Comparison of ENCODE assay signal across 19 cellular contexts in the genomic region with DNA sequence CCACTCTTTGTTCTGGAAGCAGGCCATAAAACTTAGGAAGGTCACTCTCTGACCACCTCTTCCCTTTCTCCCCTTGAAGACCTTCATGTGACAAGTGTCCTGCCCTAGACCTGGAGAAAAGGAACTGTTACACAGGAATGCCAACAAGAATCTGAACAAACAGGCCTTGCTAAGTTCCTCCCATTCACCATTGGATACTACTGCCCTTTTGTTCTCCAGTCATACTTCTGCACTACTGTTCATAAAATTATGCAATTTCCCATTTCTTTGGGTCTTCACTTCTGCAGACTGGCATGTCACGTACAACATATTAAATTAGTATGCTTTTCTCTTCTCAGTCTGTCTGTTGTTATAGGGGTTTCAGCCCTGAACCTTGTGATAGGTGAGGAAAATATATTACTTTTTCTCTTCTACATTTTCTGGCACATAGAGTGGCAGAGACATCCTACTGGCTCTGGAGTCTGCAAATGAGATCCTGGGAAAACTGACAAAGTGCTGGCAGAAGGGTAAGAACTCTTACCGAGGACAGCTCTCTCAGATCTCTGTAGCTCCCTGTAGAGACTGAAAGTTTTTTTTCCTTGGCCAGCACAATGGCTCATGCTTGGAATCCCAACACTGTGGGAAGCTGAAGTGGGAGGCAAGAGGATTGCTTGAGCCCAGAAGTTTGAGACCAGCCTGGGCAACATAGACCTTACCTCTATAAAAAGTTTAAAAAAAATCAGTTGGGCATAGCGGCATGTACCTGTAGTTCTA.
DNase-seq lines count a peak whose midpoint lies in the region; ATAC-seq and TF ChIP-seq lines count a peak whose summit lies in the region.
"Had no signal": no experiment of that assay in that cellular context is flagged by ENCODE, and none has a peak within 500 bp of the region (broad histone marks: within the 10 kb centered on the region; RNA-seq: fewer than 3 reads in every experiment).

No MANE protein-coding gene starts in this region.

- peaks cover 4% of the 10 kb centered on the region for H3K4me1 Mint-ChIP-seq in neural progenitor cell
- no peaks in the 10 kb centered on the region for H3K4me1 Mint-ChIP-seq in MCF 10A (ENCODE audit: insufficient read depth, unreplicated experiment)

- no peaks in the 10 kb centered on the region for H3K9me3 ChIP-seq in neural progenitor cell (ENCODE audit: low read depth)
- H3K9me3 ChIP-seq: BE2C, SK-N-SH had no signal

- H3K4me2 ChIP-seq in neural progenitor cell = no peak overlapping the region
- H3K4me2 ChIP-seq: SK-N-SH had no signal

- no peak overlapping the region for H3K4me3 Mint-ChIP-seq in neural progenitor cell
- no peak overlapping the region for H3K4me3 Mint-ChIP-seq in MCF 10A (ENCODE audit: unreplicated experiment)
- H3K4me3 Mint-ChIP-seq: CD4-positive, alpha-beta T cell had no signal

- H3K36me3 ChIP-seq in neural progenitor cell = no peaks in the 10 kb centered on the region
- H3K36me3 ChIP-seq: BE2C had no signal

- no peaks in the 10 kb centered on the region for H3F3A ChIP-seq in neural progenitor cell (ENCODE audit: low read depth)

- no peak overlapping the region for H2AFZ ChIP-seq in neural progenitor cell (replicated peaks)

- H3K9me3 Mint-ChIP-seq in neural progenitor cell = peaks cover 24% of the 10 kb centered on the region
- H3K9me3 Mint-ChIP-seq in activated naive CD4-positive, alpha-beta T cell treated with anti-CD3 and anti-CD28 coated beads, Interleukin-2, amount 50 U/mL, for 72 hours = peaks cover 11 to 12% of the 10 kb centered on the region in 2 donors
- peaks cover 12% of the 10 kb centered on the region for H3K9me3 Mint-ChIP-seq in MCF 10A (ENCODE audit: unreplicated experiment)

- H3K27ac Mint-ChIP-seq in neural progenitor cell (peak overlapping the region; percentile 62), MCF 10A (ENCODE audit: low read depth, unreplicated experiment) (no peak overlapping the region)
- no peak overlapping the region for H3K27ac Mint-ChIP-seq in activated naive CD4-positive, alpha-beta T cell treated with anti-CD3 and anti-CD28 coated beads, Interleukin-2, amount 50 U/mL, for 72 hours
- H3K27ac Mint-ChIP-seq: CD4-positive, alpha-beta T cell had no signal

- POLR2A ChIA-PET in MCF 10A (lab: Yijun Ruan, JAX) = interaction anchor here (0.6 to 0.7 kb wide), 2 partner anchors 43 to 45 kb away, joined by 3 to 4 read pairs; no protein-coding TSS in a partner anchor

- no peak for ATAC-seq in activated naive CD4-positive, alpha-beta T cell treated with anti-CD3 and anti-CD28 coated beads, Interleukin-2, amount 50 U/mL, for 72 hours

- H3K79me2 ChIP-seq in neural progenitor cell (ENCODE audit: low read depth) = no peaks in the 10 kb centered on the region

- H4K20me1 ChIP-seq in neural progenitor cell (ENCODE audit: low read depth) = no peaks in the 10 kb centered on the region

- H3K27ac ChIP-seq in neural progenitor cell = no peak overlapping the region

- no TSS peak for BruUV-seq in MCF 10A (replicated peaks; lab: Mats Ljungman, UMichigan)

- peaks cover 5% of the 10 kb centered on the region for H3K36me3 Mint-ChIP-seq in neural progenitor cell
- H3K36me3 Mint-ChIP-seq in activated naive CD4-positive, alpha-beta T cell treated with anti-CD3 and anti-CD28 coated beads, Interleukin-2, amount 50 U/mL, for 72 hours = no peaks in the 10 kb centered on the region
- H3K36me3 Mint-ChIP-seq in MCF 10A (ENCODE audit: insufficient read depth, unreplicated experiment) = no peaks in the 10 kb centered on the region

- DNase-seq in AML-193 (lab: John Stamatoyannopoulos, UW) = peak; percentile 42 to 54
- DNase-seq in KBM-7 = peak; percentile 11
- peak; percentile 62 for DNase-seq in NOMO-1 treated with DMSO at 0.1 percent for 48 hours (lab: John Stamatoyannopoulos, UW; ENCODE audit: unreplicated experiment)
- DNase-seq in neural progenitor cell (ENCODE audit: low spot score) = peak; percentile 14
- DNase-seq in activated naive CD4-positive, alpha-beta T cell treated with anti-CD3 and anti-CD28 coated beads, Interleukin-2, amount 50 U/mL, for 72 hours (ENCODE audit: low spot score in 2 of 2) = no peak
- DNase-seq in MCF 10A (ENCODE audit: unreplicated experiment) = no peak
- DNase-seq in germinal center (ENCODE audit: low spot score) = no peak
- DNase-seq: BE2C; Caco-2; CD4-positive, alpha-beta T cell; GDM1; HCEC 1CT; NCI-H1092; NCI-H1436 treated with DMSO at 0.1 percent for 48 hours; NCI-H2029; NCI-H345; NCI-H524 treated with DMSO at 0.1 percent for 48 hours; Right ventricle myocardium superior; SK-N-SH had no signal

- CTCF ChIA-PET in MCF 10A (lab: Yijun Ruan, JAX) = interaction anchor here (1.0 kb wide), 1 partner anchor 405 kb away, joined by 3 read pairs; no protein-coding TSS in a partner anchor

- no peaks in the 10 kb centered on the region for H3K4me1 ChIP-seq in neural progenitor cell
- H3K4me1 ChIP-seq: BE2C had no signal

- in situ Hi-C loops in KBM-7 (cut with MboI; ENCODE audit: low pct_unique_long_range_greater_than_20kb, low sequenced_read_pairs) = no loop called here

- H3K27me3 Mint-ChIP-seq in neural progenitor cell (ENCODE audit: insufficient read depth, low read depth) (no peaks in the 10 kb centered on the region), MCF 10A (ENCODE audit: insufficient read depth, unreplicated experiment) (no peaks in the 10 kb centered on the region)
- H3K27me3 Mint-ChIP-seq: CD4-positive, alpha-beta T cell had no signal

- H3K27me3 ChIP-seq in neural progenitor cell = no peaks in the 10 kb centered on the region
- H3K27me3 ChIP-seq: BE2C had no signal

- TF ChIP-seq CTCF in neural progenitor cell (IDR thresholded peaks at IDR 0.05) (no peak), MCF 10A (IDR thresholded peaks at IDR 0.05; ENCODE audit: unreplicated experiment) (no peak)

- H3K4me3 ChIP-seq in neural progenitor cell = no peak overlapping the region

- intact Hi-C loops in MCF 10A (cut with micrococcal nuclease) = no loop called here

- no peak overlapping the region for H3K9ac ChIP-seq in neural progenitor cell
- H3K9ac ChIP-seq: SK-N-SH had no signal

Comparison
In these comparisons a context has a peak if more than half of its experiments do, and no peak if none do; other contexts are left out.
1. DNase-seq: peak in AML-193 (2 of 2), KBM-7 (single experiment), NOMO-1 treated with DMSO at 0.1 percent for 48 hours (single experiment) and neural progenitor cell (single experiment); none in activated naive CD4-positive, alpha-beta T cell treated with anti-CD3 and anti-CD28 coated beads, Interleukin-2, amount 50 U/mL, for 72 hours (0 of 2), MCF 10A (single experiment) and germinal center (single experiment).